19 cellular contexts compared by ENCODE assay signal in genomic region chr12:88267630-88268029, GRCh38.
"Had no signal": no experiment of that assay in that cellular context is flagged by ENCODE, and none has a peak within 500 bp of the region (broad histone marks: within the 10 kb centered on the region; RNA-seq: fewer than 3 reads in every experiment).

No MANE protein-coding gene starts in this region.

- H3K27ac Mint-ChIP-seq: natural killer cell treated with Interleukin-12 subunit alpha and Interleukin-12 subunit beta and Interleukin-15 and Interleukin-18, amount 100 ng/mL, for 72 hours; neural progenitor cell; progenitor cell of endocrine pancreas; stimulated activated naive B cell treated with anti-CD40 and anti-IgM and Interleukin-4, amounts not matched to agents 10 μg/mL and 1 μg/mL and 100 μg/mL, for 72 hours; stimulated activated naive CD8-positive, alpha-beta T cell treated with anti-CD3 and anti-CD28 coated beads, Interleukin-15, amount 100 ng/mL, for 72 hours had no signal

- H3K4me1 Mint-ChIP-seq: neural progenitor cell; stimulated activated naive B cell treated with anti-CD40 and anti-IgM and Interleukin-4, amounts not matched to agents 10 μg/mL and 1 μg/mL and 100 μg/mL, for 72 hours; stimulated activated naive CD8-positive, alpha-beta T cell treated with anti-CD3 and anti-CD28 coated beads, Interleukin-15, amount 100 ng/mL, for 72 hours had no signal

- H3K27ac ChIP-seq: colonic mucosa, neural progenitor cell, pancreas, right lobe of liver, skin epidermis, testis, tibial nerve had no signal

- H2AFZ ChIP-seq: neural progenitor cell had no signal

- DNase-seq: colonic mucosa; dermis blood vessel endothelial cell; heart left ventricle; hypothalamus; kidney glomerular epithelial cell; mammary epithelial cell; occipital lobe; pancreas; right lobe of liver; stimulated activated CD4-positive, alpha-beta T cell treated with anti-CD3 and anti-CD28 coated beads, Interleukin-2, amount 100 ng/mL, for 24 hours; stimulated activated CD4-positive, alpha-beta T cell treated with anti-CD3 and anti-CD28 coated beads, Interleukin-4, amount 100 ng/mL, for 4 hours; stimulated activated naive B cell treated with anti-CD40 and anti-IgM and Interleukin-4, amounts not matched to agents 10 μg/mL and 1 μg/mL and 100 μg/mL, for 72 hours; stimulated activated naive CD8-positive, alpha-beta T cell treated with anti-CD3 and anti-CD28 coated beads, Interleukin-15, amount 100 ng/mL, for 72 hours; testis had no signal

- H3K36me3 ChIP-seq: colonic mucosa, heart left ventricle, neural progenitor cell, pancreas, right lobe of liver, tibial nerve had no signal

- H3K4me3 ChIP-seq: colonic mucosa, heart left ventricle, neural progenitor cell, pancreas, right lobe of liver, skin epidermis, testis, tibial nerve had no signal

- H3K36me3 Mint-ChIP-seq: natural killer cell treated with Interleukin-12 subunit alpha and Interleukin-12 subunit beta and Interleukin-15 and Interleukin-18, amount 100 ng/mL, for 72 hours; neural progenitor cell; stimulated activated naive B cell treated with anti-CD40 and anti-IgM and Interleukin-4, amounts not matched to agents 10 μg/mL and 1 μg/mL and 100 μg/mL, for 72 hours had no signal

- H3K4me3 Mint-ChIP-seq: natural killer cell treated with Interleukin-12 subunit alpha and Interleukin-12 subunit beta and Interleukin-15 and Interleukin-18, amount 100 ng/mL, for 72 hours; neural progenitor cell; stimulated activated naive B cell treated with anti-CD40 and anti-IgM and Interleukin-4, amounts not matched to agents 10 μg/mL and 1 μg/mL and 100 μg/mL, for 72 hours; stimulated activated naive CD8-positive, alpha-beta T cell treated with anti-CD3 and anti-CD28 coated beads, Interleukin-15, amount 100 ng/mL, for 72 hours had no signal

- H3K9ac ChIP-seq: neural progenitor cell had no signal

- H3K9me3 ChIP-seq: colonic mucosa, heart left ventricle, pancreas, right lobe of liver, testis had no signal

- H3K9me3 Mint-ChIP-seq: neural progenitor cell had no signal

- H3K4me2 ChIP-seq: neural progenitor cell had no signal

- H3K27me3 ChIP-seq: colonic mucosa, heart left ventricle, neural progenitor cell, pancreas, right lobe of liver, testis, tibial nerve had no signal

- H3K27me3 Mint-ChIP-seq: natural killer cell treated with Interleukin-12 subunit alpha and Interleukin-12 subunit beta and Interleukin-15 and Interleukin-18, amount 100 ng/mL, for 72 hours; stimulated activated naive B cell treated with anti-CD40 and anti-IgM and Interleukin-4, amounts not matched to agents 10 μg/mL and 1 μg/mL and 100 μg/mL, for 72 hours; stimulated activated naive CD8-positive, alpha-beta T cell treated with anti-CD3 and anti-CD28 coated beads, Interleukin-15, amount 100 ng/mL, for 72 hours had no signal

- H3K4me1 ChIP-seq: colonic mucosa, heart left ventricle, pancreas, right lobe of liver had no signal

- ATAC-seq: heart left ventricle; natural killer cell treated with Interleukin-12 subunit alpha and Interleukin-12 subunit beta and Interleukin-15 and Interleukin-18, amount 100 ng/mL, for 72 hours; pancreas; stimulated activated naive B cell treated with anti-CD40 and anti-IgM and Interleukin-4, amounts not matched to agents 10 μg/mL and 1 μg/mL and 100 μg/mL, for 72 hours; stimulated activated naive CD8-positive, alpha-beta T cell treated with anti-CD3 and anti-CD28 coated beads, Interleukin-15, amount 100 ng/mL, for 72 hours had no signal
